Comparison of ENCODE assay signal across 18 cellular contexts in the genomic region with DNA sequence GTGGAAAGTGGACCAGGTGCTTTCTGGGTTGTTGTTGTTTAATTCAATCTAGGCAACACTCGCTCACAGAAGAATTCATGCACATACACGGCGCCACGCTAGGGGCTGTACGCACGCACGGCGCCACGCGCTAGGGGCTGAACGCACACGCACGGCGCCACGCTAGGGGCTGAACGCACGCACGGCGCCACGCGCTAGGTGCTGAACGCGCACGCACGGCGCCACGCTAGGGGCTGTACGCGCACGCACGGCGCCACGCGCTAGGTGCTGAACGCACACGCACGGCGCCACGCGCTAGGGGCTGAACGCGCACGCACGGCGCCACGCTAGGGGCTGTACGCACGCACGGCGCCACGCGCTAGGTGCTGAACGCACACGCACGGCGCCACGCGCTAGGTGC.
"Had no signal": no experiment of that assay in that cellular context is flagged by ENCODE, and none has a peak within 500 bp of the region (broad histone marks: within the 10 kb centered on the region; RNA-seq: fewer than 3 reads in every experiment).

No MANE protein-coding gene starts in this region.

- H3K27me3 ChIP-seq: dorsolateral prefrontal cortex, upper lobe of right lung had no signal

- H3K4me3 ChIP-seq: dorsolateral prefrontal cortex, upper lobe of right lung had no signal

- H3K4me1 Mint-ChIP-seq: mesothelial cell of epicardium had no signal

- FAIRE-seq: endometrium had no signal

- H3K9me3 ChIP-seq: upper lobe of right lung had no signal

- H3K27ac Mint-ChIP-seq: activated B cell treated with CpG ODN at 0.5 μM for 24 hours; activated CD4-positive, alpha-beta T cell treated with anti-CD3 and anti-CD28 coated beads, Interleukin-2, amount 10 ng/mL, durations not matched to agents 7 days and 5 days; activated naive CD4-positive, alpha-beta T cell treated with anti-CD3 and anti-CD28 coated beads, Interleukin-2, amount 50 U/mL, for 72 hours; mesothelial cell of epicardium; stimulated activated naive B cell treated with anti-CD40 and anti-IgM and Interleukin-4, amounts not matched to agents 10 μg/mL and 1 μg/mL and 100 μg/mL, for 72 hours; T-helper 17 cell had no signal

- H3K9me3 Mint-ChIP-seq: activated B cell treated with CpG ODN at 0.5 μM for 24 hours; activated CD4-positive, alpha-beta T cell treated with anti-CD3 and anti-CD28 coated beads, Interleukin-2, amount 10 ng/mL, durations not matched to agents 7 days and 5 days; activated naive CD4-positive, alpha-beta T cell treated with anti-CD3 and anti-CD28 coated beads, Interleukin-2, amount 50 U/mL, for 72 hours; activated T-cell treated with anti-CD3 and anti-CD28 coated beads, Interleukin-2, amount 50 U/mL, for 4 hours; brain; mesothelial cell of epicardium; stimulated activated naive B cell treated with anti-CD40 and anti-IgM and Interleukin-4, amounts not matched to agents 10 μg/mL and 1 μg/mL and 100 μg/mL, for 72 hours had no signal

- H3K27me3 Mint-ChIP-seq: activated B cell treated with CpG ODN at 0.5 μM for 24 hours; activated CD4-positive, alpha-beta T cell treated with anti-CD3 and anti-CD28 coated beads, Interleukin-2, amount 10 ng/mL, durations not matched to agents 7 days and 5 days; stimulated activated naive B cell treated with anti-CD40 and anti-IgM and Interleukin-4, amounts not matched to agents 10 μg/mL and 1 μg/mL and 100 μg/mL, for 72 hours; T-helper 17 cell had no signal

- H3K36me3 Mint-ChIP-seq: activated naive CD4-positive, alpha-beta T cell treated with anti-CD3 and anti-CD28 coated beads, Interleukin-2, amount 50 U/mL, for 72 hours; brain; mesothelial cell of epicardium; stimulated activated naive B cell treated with anti-CD40 and anti-IgM and Interleukin-4, amounts not matched to agents 10 μg/mL and 1 μg/mL and 100 μg/mL, for 72 hours had no signal

- H3K36me3 ChIP-seq: upper lobe of right lung had no signal

- H3K4me3 Mint-ChIP-seq: activated B cell treated with CpG ODN at 0.5 μM for 24 hours; activated CD4-positive, alpha-beta T cell treated with anti-CD3 and anti-CD28 coated beads, Interleukin-2, amount 10 ng/mL, durations not matched to agents 7 days and 5 days; activated T-cell treated with anti-CD3 and anti-CD28 coated beads, Interleukin-2, amount 50 U/mL, for 4 hours; brain; mesothelial cell of epicardium; stimulated activated naive B cell treated with anti-CD40 and anti-IgM and Interleukin-4, amounts not matched to agents 10 μg/mL and 1 μg/mL and 100 μg/mL, for 72 hours had no signal

- ATAC-seq: activated naive CD4-positive, alpha-beta T cell treated with anti-CD3 and anti-CD28 coated beads, Interleukin-2, amount 50 U/mL, for 72 hours; activated T-cell treated with anti-CD3 and anti-CD28 coated beads, Interleukin-2, amount 50 U/mL, for 4 hours; esophagus mucosa; stimulated activated naive B cell treated with anti-CD40 and anti-IgM and Interleukin-4, amounts not matched to agents 10 μg/mL and 1 μg/mL and 100 μg/mL, for 72 hours; T-helper 17 cell; upper lobe of right lung had no signal

- DNase-seq: activated B cell treated with CpG ODN at 0.5 μM for 24 hours; activated CD4-positive, alpha-beta T cell treated with anti-CD3 and anti-CD28 coated beads, Interleukin-2, amount 10 ng/mL, durations not matched to agents 7 days and 5 days; activated effector memory CD4-positive, alpha-beta T cell treated with anti-CD3 and anti-CD28 coated beads, Interleukin-2, amount 50 U/mL, for 16 hours; activated T-cell treated with anti-CD3 and anti-CD28 coated beads, Interleukin-2, amount 50 U/mL, for 4 hours; amniotic stem cell; cerebellar nuclear complex; dorsolateral prefrontal cortex; glutamatergic neuron; stimulated activated CD4-positive, alpha-beta T cell treated with anti-CD3 and anti-CD28 coated beads, Interleukin-2, amount 100 ng/mL, for 24 hours; stimulated activated naive B cell treated with anti-CD40 and anti-IgM and Interleukin-4, amounts not matched to agents 10 μg/mL and 1 μg/mL and 100 μg/mL, for 72 hours; substantia nigra; T-helper 17 cell; upper lobe of right lung had no signal
